In the genomic region with DNA sequence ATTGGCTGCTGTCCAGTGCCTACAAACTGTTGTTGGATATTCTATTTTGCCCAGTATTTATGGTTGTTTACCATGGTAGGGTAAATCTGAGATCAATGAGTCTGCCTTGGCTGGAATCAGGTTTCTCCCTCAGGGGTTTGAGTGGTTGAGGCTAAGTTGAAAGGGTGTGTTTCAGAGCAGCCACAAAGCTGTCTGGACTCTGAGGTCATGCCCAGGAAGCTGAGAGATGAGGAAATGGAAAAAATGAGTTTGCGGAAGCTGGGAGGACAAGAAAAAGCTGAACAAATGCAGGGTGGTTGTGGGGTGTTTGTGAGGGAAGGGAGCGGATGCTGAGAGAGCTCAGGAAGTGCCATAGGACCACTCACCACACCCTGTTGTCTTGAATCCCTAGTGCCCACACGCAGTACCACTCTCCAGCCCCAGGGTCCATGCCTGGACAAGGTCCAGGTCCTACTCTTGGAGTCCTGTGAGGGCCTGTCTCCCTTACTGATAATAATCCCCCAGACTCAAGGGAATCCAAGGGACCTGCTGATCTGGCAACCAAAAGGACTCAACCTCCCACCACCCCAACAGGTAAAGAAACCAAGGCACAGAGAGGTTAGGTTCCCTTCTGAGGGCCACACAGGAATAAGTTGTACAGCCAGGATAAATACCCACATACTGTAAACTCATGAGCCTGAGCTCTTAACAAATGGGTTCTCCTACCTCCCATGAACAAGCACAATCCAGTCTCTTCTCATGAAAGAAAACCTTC, we compare ENCODE assay signal across 8 cellular contexts.
DNase-seq lines count a peak whose midpoint lies in the region; ATAC-seq and TF ChIP-seq lines count a peak whose summit lies in the region.

No MANE protein-coding gene starts in this region.

- no CpG with 5 or more reads among the region's 3 CpGs for WGBS in trophoblast cell (ENCODE audit: extremely low coverage, insufficient coverage, insufficient read length)

- peak overlapping the region; percentile 14 for H2AFZ ChIP-seq in trophoblast cell (ENCODE audit: insufficient read depth, low read length, poor library complexity)

- peak overlapping the region; percentile 59 for H3K4ac ChIP-seq in trophoblast cell (ENCODE audit: low read depth, low read length)

- no peak overlapping the region for H3K9ac ChIP-seq in trophoblast cell (ENCODE audit: low read length)

- peaks cover 0 to 3% of the 10 kb centered on the region in 2 donors for H3K27me3 Mint-ChIP-seq in CD8-positive, alpha-beta memory T cell

- no peaks in the 10 kb centered on the region for H3K36me3 Mint-ChIP-seq in CD8-positive, alpha-beta memory T cell

- H3K4me3 Mint-ChIP-seq in CD8-positive, alpha-beta memory T cell = peak overlapping the region in 3 of 7 donors; percentile 29 to 59 (median 33)

- peak overlapping the region; percentile 13 for H4K12ac ChIP-seq in trophoblast cell (ENCODE audit: low read depth, low read length)

- H3K27ac Mint-ChIP-seq in CD8-positive, alpha-beta memory T cell = peak overlapping the region; percentile 32 to 84 (median 67)

- peak overlapping the region; percentile 25 for H2AK5ac ChIP-seq in trophoblast cell (ENCODE audit: low read length)

- CTCF ChIA-PET in CD8-positive, alpha-beta memory T cell (lab: Charles Lee) = no interaction called here

- H3K4me1 ChIP-seq in CD8-positive, alpha-beta memory T cell (ENCODE audit: insufficient read depth, low read length) = peaks cover 19% of the 10 kb centered on the region
- H3K4me1 ChIP-seq in trophoblast cell (ENCODE audit: control insufficient read depth in 1 of 2, insufficient read depth in 2 of 2, low read length in 2 of 2) = peaks cover 7 to 12% of the 10 kb centered on the region in 2 experiments

- H3K36me3 ChIP-seq in CD8-positive, alpha-beta memory T cell (ENCODE audit: insufficient read depth, low read length) = no peaks in the 10 kb centered on the region
- H3K36me3 ChIP-seq in trophoblast cell (ENCODE audit: control insufficient read depth in 1 of 2, insufficient read depth in 2 of 2, low read length in 2 of 2) = no peaks in the 10 kb centered on the region

- H3K9me3 ChIP-seq in CD8-positive, alpha-beta memory T cell (ENCODE audit: low read length) = no peaks in the 10 kb centered on the region
- H3K9me3 ChIP-seq in trophoblast cell (ENCODE audit: insufficient read depth, low read depth, low read length) = peaks cover 2% of the 10 kb centered on the region

- ATAC-seq in GM19324 (IDR thresholded peaks at IDR 0.05; ENCODE audit: low FRiP score, unreplicated experiment) (peak; percentile 39), HG02973 (IDR thresholded peaks at IDR 0.05; ENCODE audit: unreplicated experiment) (no peak)

- POLR2A ChIA-PET in CD8-positive, alpha-beta memory T cell (lab: Charles Lee) = no interaction called here

- no peaks in the 10 kb centered on the region for H3K79me2 ChIP-seq in trophoblast cell (ENCODE audit: control insufficient read depth, insufficient read depth, low read length, poor library complexity)

- peak overlapping the region; percentile 76 for H2BK12ac ChIP-seq in trophoblast cell (ENCODE audit: low read length)

- no peak overlapping the region for H3K27ac ChIP-seq in CD8-positive, alpha-beta memory T cell (ENCODE audit: low read depth, low read length)
- peak overlapping the region; percentile 36 for H3K27ac ChIP-seq in trophoblast cell (ENCODE audit: low read depth, low read length)

- H3K14ac ChIP-seq in trophoblast cell (ENCODE audit: low read length) = peak overlapping the region; percentile 74

- peak overlapping the region; percentile 60 for H2BK5ac ChIP-seq in trophoblast cell (ENCODE audit: low read depth, low read length, poor library complexity)

- in situ Hi-C loops in KBM-7 (cut with MboI; ENCODE audit: low pct_unique_long_range_greater_than_20kb, low sequenced_read_pairs) = no loop called here

- H2BK120ac ChIP-seq in trophoblast cell (ENCODE audit: insufficient read depth, low read length, poor library complexity) = peak overlapping the region; percentile 58

- peak; percentile 10 for TF ChIP-seq CTCF in fibroblast of the aortic adventitia (IDR thresholded peaks at IDR 0.05; ENCODE audit: insufficient read depth, low read length)

- H3K4me1 Mint-ChIP-seq in CD8-positive, alpha-beta memory T cell = peaks cover 26 to 33% (median 30%) of the 10 kb centered on the region in 3 donors

- no peak overlapping the region for H3K4me2 ChIP-seq in trophoblast cell (ENCODE audit: low read length)

- peak overlapping the region; percentile 68 for H3K18ac ChIP-seq in trophoblast cell (ENCODE audit: low read length)

- H3K79me1 ChIP-seq in trophoblast cell (ENCODE audit: low read length) = peaks cover 11% of the 10 kb centered on the region

- no peak overlapping the region for H3K4me3 ChIP-seq in CD8-positive, alpha-beta memory T cell (ENCODE audit: low read length)
- no peak overlapping the region for H3K4me3 ChIP-seq in fibroblast of the aortic adventitia (ENCODE audit: low read depth, low read length)
- H3K4me3 ChIP-seq in trophoblast cell (ENCODE audit: low read depth, low read length) = no peak overlapping the region

- H4K91ac ChIP-seq in trophoblast cell (ENCODE audit: low read depth, low read length) = peak overlapping the region; percentile 85

- DNase-seq in CD8-positive, alpha-beta memory T cell = peak in 2 of 5 donors; percentile 6 to 47
- peak; percentile 100 for DNase-seq in KBM-7
- DNase-seq in UCSD-AML1 (lab: John Stamatoyannopoulos, UW; ENCODE audit: unreplicated experiment) = peak; percentile 80
- peak; percentile 93 for DNase-seq in fibroblast of the aortic adventitia (ENCODE audit: low read depth)
- DNase-seq in trophoblast cell = peak; percentile 81 to 97
- DNase-seq in NCI-H1417 treated with DMSO at 0.1 percent for 48 hours (lab: John Stamatoyannopoulos, UW) = no peak

- H3K23ac ChIP-seq in trophoblast cell (ENCODE audit: low read length) = no peak overlapping the region

- H3K9me3 Mint-ChIP-seq in CD8-positive, alpha-beta memory T cell = no peaks in the 10 kb centered on the region

- H4K8ac ChIP-seq in trophoblast cell (ENCODE audit: low read depth, low read length) = peak overlapping the region; percentile 69

- no peaks in the 10 kb centered on the region for H3K27me3 ChIP-seq in CD8-positive, alpha-beta memory T cell (ENCODE audit: insufficient read depth, low read length, poor library complexity, severe bottlenecking)
- H3K27me3 ChIP-seq in trophoblast cell (ENCODE audit: insufficient read depth, low read length) = no peaks in the 10 kb centered on the region
